ENCODE assay signal across 15 cellular contexts in genomic region chr6:24394777-24395437, GRCh38. TPM values are rescaled to one million over a fixed set of nuclear protein-coding genes. Genes with fewer than 3 reads are reported as not detected.
DNase-seq lines count a peak whose midpoint lies in the region; ATAC-seq and TF ChIP-seq lines count a peak whose summit lies in the region.
"Had no signal": no experiment of that assay in that cellular context is flagged by ENCODE, and none has a peak within 500 bp of the region (broad histone marks: within the 10 kb centered on the region; RNA-seq: fewer than 3 reads in every experiment).

No MANE protein-coding gene starts in this region.

- in situ Hi-C loops in SK-MEL-5 (cut with HindIII; ENCODE audit: low pct_unique_long_range_greater_than_20kb, low sequenced_read_pairs), result no loop called here

- ATAC-seq in HG03521 (IDR thresholded peaks at IDR 0.05; ENCODE audit: unreplicated experiment), result no peak
- ATAC-seq in GM21360 (IDR thresholded peaks at IDR 0.05; ENCODE audit: unreplicated experiment), result no peak
- ATAC-seq: Panc1 had no signal

- TF ChIP-seq CTCF in HL-60 (IDR thresholded peaks at IDR 0.05; ENCODE audit: insufficient read depth, low read length) (no peak), foreskin fibroblast (IDR thresholded peaks at IDR 0.05; ENCODE audit: low read depth, low read length) (no peak)

- H3K27me3 ChIP-seq in HL-60 (ENCODE audit: insufficient read depth, poor library complexity, severe bottlenecking), result no peaks in the 10 kb centered on the region

- H3K27ac ChIP-seq in HL-60 (replicated peaks), result no peak overlapping the region
- H3K27ac ChIP-seq: prostate gland had no signal

- DNase-seq in HL-60 (ENCODE audit: low read depth in 1 of 2, low spot score in 1 of 2) (peak; percentile 27 to 44), SK-MEL-5 (ENCODE audit: low read depth, low spot score) (peak; percentile 56), foreskin fibroblast (peak; percentile 77 to 87), stromal cell of bone marrow (ENCODE audit: low read depth) (peak; percentile 94), islet precursor cell (no peak)
- DNase-seq: dermis blood vessel endothelial cell, DND-41, immature natural killer cell, NCI-H187 treated with DMSO at 0.1 percent for 48 hours had no signal

- no peak overlapping the region for H3K4me3 ChIP-seq in HL-60 (replicated peaks; ENCODE audit: insufficient read depth, low read length)
- no peak overlapping the region for H3K4me3 ChIP-seq in foreskin fibroblast (ENCODE audit: low read depth in 1 of 2, low read length in 2 of 2)
- H3K4me3 ChIP-seq: HAP-1, prostate gland had no signal

RNA-seq across cellular contexts. Expression of gene MRS2, which starts 7.8 kb away (rescaled TPM):
- total RNA-seq in SK-MEL-5 (2014; rRNA removed; shearing (Covaris generic)), result 47.4 and 50.1 TPM in 2 replicates
- 57.0 and 57.5 TPM in 2 replicates for polyA plus RNA-seq in SK-MEL-5 (2015; cell fraction: cytosol; rRNA removed)
- polyA plus RNA-seq in SK-MEL-5 (2015; cell fraction: nucleus; rRNA removed), result 63.9 and 64.0 TPM in 2 replicates

RNA-seq across cellular contexts. Expression of gene DCDC2, which starts 37.0 kb away (rescaled TPM):
- total RNA-seq in SK-MEL-5 (2014; rRNA removed; shearing (Covaris generic)), result 1.9 and 2.0 TPM in 2 replicates
- polyA plus RNA-seq in SK-MEL-5 (2015; cell fraction: cytosol; rRNA removed), result 0.80 and 1.1 TPM in 2 replicates
- 0.62 and 1.1 TPM in 2 replicates for polyA plus RNA-seq in SK-MEL-5 (2015; cell fraction: nucleus; rRNA removed)
- total RNA-seq: activated T-helper 2 cell treated with anti-CD3 and anti-CD28 coated beads, Interferon-gamma antibody, Interleukin-2, Interleukin-4, amounts not matched to agents 10 μg/mL and 5 μg/mL and 100 μg/mL, durations not matched to agents 14 hours and 24 hours and 36 hours had no signal
- polyA plus RNA-seq: immature natural killer cell had no signal
